Comparison of ENCODE assay signal across 8 cellular contexts in the genomic region with DNA sequence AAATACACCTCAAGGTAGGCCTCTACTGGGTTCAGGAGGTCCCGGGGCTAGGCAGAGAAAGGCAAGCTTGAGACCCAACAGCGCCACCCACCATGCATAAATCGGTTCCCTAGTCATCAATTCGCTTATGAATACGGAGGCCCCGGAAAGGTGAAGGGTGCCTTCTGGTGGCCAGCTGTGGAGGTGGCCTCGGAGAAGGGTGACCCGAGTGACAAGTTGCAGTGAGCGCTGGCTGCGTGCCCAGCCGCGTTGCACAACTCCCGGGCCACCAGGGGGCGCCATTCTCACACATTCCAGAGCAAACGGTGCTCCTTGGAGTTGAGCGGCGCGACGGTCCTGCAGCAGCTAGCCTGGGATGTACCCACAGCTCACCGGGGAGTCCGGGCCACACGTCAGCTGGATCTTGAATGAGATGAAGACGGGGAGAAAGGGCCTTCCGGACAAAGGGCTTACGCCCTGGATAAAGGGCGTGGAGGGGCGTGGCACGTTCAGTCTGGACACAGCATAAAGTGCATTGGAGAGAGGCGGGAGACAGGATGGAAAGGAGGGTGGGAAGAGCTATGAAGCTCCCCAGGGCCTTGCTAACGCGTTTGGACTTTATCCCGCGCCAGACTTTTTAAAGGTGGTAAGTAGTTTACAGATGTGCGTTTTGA. TPM values are rescaled to one million over a fixed set of nuclear protein-coding genes. Genes with fewer than 3 reads are reported as not detected.
A peak's percentile ranks its signal among the peaks of the same experiment; 100 is the strongest.
DNase-seq lines count a peak whose midpoint lies in the region; ATAC-seq and TF ChIP-seq lines count a peak whose summit lies in the region.

No MANE protein-coding gene starts in this region.

- no peaks in the 10 kb centered on the region for H3K27me3 ChIP-seq in DND-41 (ENCODE audit: insufficient read depth, low read length, poor library complexity)
- no peaks in the 10 kb centered on the region for H3K27me3 ChIP-seq in KMS-11 (ENCODE audit: insufficient read depth, low read depth)

- no peaks in the 10 kb centered on the region for H3K27me3 Mint-ChIP-seq in activated T-cell treated with anti-CD3 and anti-CD28 coated beads, Interleukin-2, amount 50 U/mL, for 4 hours (ENCODE audit: low read depth)
- H3K27me3 Mint-ChIP-seq in natural killer cell treated with Interleukin-12 subunit alpha and Interleukin-12 subunit beta and Interleukin-15 and Interleukin-18, amount 100 ng/mL, for 72 hours, result no peaks in the 10 kb centered on the region

- H2AFZ ChIP-seq in DND-41 (ENCODE audit: low read depth, low read length) (peak overlapping the region; percentile 95), KMS-11 (ENCODE audit: low read depth) (peak overlapping the region; percentile 99)

- H3K36me3 ChIP-seq in DND-41 (ENCODE audit: insufficient read depth, low read length) (no peaks in the 10 kb centered on the region), KMS-11 (ENCODE audit: insufficient read depth) (no peaks in the 10 kb centered on the region)

- no peaks in the 10 kb centered on the region for H3K36me3 Mint-ChIP-seq in activated T-cell treated with anti-CD3 and anti-CD28 coated beads, Interleukin-2, amount 50 U/mL, for 4 hours (ENCODE audit: insufficient read depth)
- no peaks in the 10 kb centered on the region for H3K36me3 Mint-ChIP-seq in natural killer cell treated with Interleukin-12 subunit alpha and Interleukin-12 subunit beta and Interleukin-15 and Interleukin-18, amount 100 ng/mL, for 72 hours

- H3K9me3 Mint-ChIP-seq in activated T-cell treated with anti-CD3 and anti-CD28 coated beads, Interleukin-2, amount 50 U/mL, for 4 hours, result no peaks in the 10 kb centered on the region
- H3K9me3 Mint-ChIP-seq in natural killer cell treated with Interleukin-12 subunit alpha and Interleukin-12 subunit beta and Interleukin-15 and Interleukin-18, amount 100 ng/mL, for 72 hours, result no peaks in the 10 kb centered on the region

- H3K9me3 ChIP-seq in DND-41 (ENCODE audit: insufficient read depth, low read length, severe bottlenecking), result no peaks in the 10 kb centered on the region

- peak; percentile 81 for ATAC-seq in DND-41 (ENCODE audit: insufficient read depth, low read depth)
- peak; percentile 84 for ATAC-seq in GM21786 (IDR thresholded peaks at IDR 0.05; ENCODE audit: unreplicated experiment)
- ATAC-seq in activated T-cell treated with anti-CD3 and anti-CD28 coated beads, Interleukin-2, amount 50 U/mL, for 4 hours, result peak; percentile 81 to 83
- ATAC-seq in natural killer cell treated with Interleukin-12 subunit alpha and Interleukin-12 subunit beta and Interleukin-15 and Interleukin-18, amount 100 ng/mL, for 72 hours, result peak; percentile 93 to 95
- peak; percentile 86 for ATAC-seq in stimulated activated naive CD8-positive, alpha-beta T cell treated with anti-CD3 and anti-CD28 coated beads, Interleukin-15, Interleukin-2, amounts not matched to agents 100 U/mL and 50 U/mL, for 24 hours

- H3K4me1 Mint-ChIP-seq in activated T-cell treated with anti-CD3 and anti-CD28 coated beads, Interleukin-2, amount 50 U/mL, for 4 hours (ENCODE audit: low read depth), result peaks cover 41% of the 10 kb centered on the region
- peaks cover 28 to 34% of the 10 kb centered on the region in 2 donors for H3K4me1 Mint-ChIP-seq in natural killer cell treated with Interleukin-12 subunit alpha and Interleukin-12 subunit beta and Interleukin-15 and Interleukin-18, amount 100 ng/mL, for 72 hours (ENCODE audit: low read depth in 2 of 2)

- H3K9ac ChIP-seq in DND-41 (ENCODE audit: low read depth, low read length) (no peak overlapping the region), KMS-11 (peak overlapping the region; percentile 61)

- H3K27ac ChIP-seq in DND-41 (ENCODE audit: low read length), result no peak overlapping the region
- H3K27ac ChIP-seq in KMS-11, result peak overlapping the region; percentile 67

- TF ChIP-seq CTCF in DND-41 (IDR thresholded peaks at IDR 0.05; ENCODE audit: borderline replicate concordance, extremely low read depth, low read length, poor library complexity, severe bottlenecking), result peak; percentile 89
- TF ChIP-seq CTCF in KMS-11 (conservative IDR thresholded peaks at IDR 0.05; ENCODE audit: low read depth, low read length), result peak; percentile 99

- H3K27ac Mint-ChIP-seq in natural killer cell treated with Interleukin-12 subunit alpha and Interleukin-12 subunit beta and Interleukin-15 and Interleukin-18, amount 100 ng/mL, for 72 hours, result peak overlapping the region; percentile 83 to 87

- peak overlapping the region; percentile 91 for H3K4me3 Mint-ChIP-seq in activated T-cell treated with anti-CD3 and anti-CD28 coated beads, Interleukin-2, amount 50 U/mL, for 4 hours
- peak overlapping the region; percentile 99 for H3K4me3 Mint-ChIP-seq in natural killer cell treated with Interleukin-12 subunit alpha and Interleukin-12 subunit beta and Interleukin-15 and Interleukin-18, amount 100 ng/mL, for 72 hours

- H3K4me1 ChIP-seq in DND-41 (ENCODE audit: insufficient read depth, low read length) (peaks cover 15% of the 10 kb centered on the region), KMS-11 (ENCODE audit: low read depth, poor library complexity, severe bottlenecking) (peaks cover 38% of the 10 kb centered on the region)

- DNase-seq in DND-41 (peak; percentile 87), fibroblast of gingiva (ENCODE audit: low read depth) (peak; percentile 87)
- peak; percentile 99 for DNase-seq in activated T-cell treated with anti-CD3 and anti-CD28 coated beads, Interleukin-2, amount 50 U/mL, for 4 hours
- DNase-seq in natural killer cell treated with Interleukin-12 subunit alpha and Interleukin-12 subunit beta and Interleukin-15 and Interleukin-18, amount 100 ng/mL, for 72 hours (ENCODE audit: low spot score), result peak; percentile 93
- peak; percentile 99 for DNase-seq in stimulated activated naive CD8-positive, alpha-beta T cell treated with anti-CD3 and anti-CD28 coated beads, Interleukin-15, Interleukin-2, amounts not matched to agents 100 U/mL and 50 U/mL, for 24 hours

- H4K20me1 ChIP-seq in DND-41 (ENCODE audit: insufficient read depth, low read length) (no peaks in the 10 kb centered on the region), KMS-11 (ENCODE audit: insufficient read depth) (no peaks in the 10 kb centered on the region)

- H3K4me3 ChIP-seq in DND-41 (ENCODE audit: low read depth in 1 of 2, low read length in 2 of 2) (peak overlapping the region in 1 of 2 experiments; percentile 34; a peak in 2 of 4 replicates), KMS-11 (IDR thresholded peaks at IDR 0.05; ENCODE audit: insufficient read depth, low read depth, low read length) (peak overlapping the region; percentile 99)

- no peaks in the 10 kb centered on the region for H3K79me2 ChIP-seq in DND-41 (ENCODE audit: insufficient read depth, low read length)
- no peaks in the 10 kb centered on the region for H3K79me2 ChIP-seq in KMS-11 (ENCODE audit: insufficient read depth, low read depth)

- H3K4me2 ChIP-seq in DND-41 (ENCODE audit: insufficient read depth, low read length), result peak overlapping the region; percentile 84; the same call in 1 of the 2 replicates
- H3K4me2 ChIP-seq in KMS-11, result peak overlapping the region; percentile 85

TF ChIP-seq in PFSK-1, 5 proteins besides CTCF, POLR2A, EP300 and RAD21 (continues in another document):
- peak; percentile 96 for TF ChIP-seq FOXP2 (optimal IDR thresholded peaks at IDR 0.05; ENCODE audit: borderline replicate concordance, extremely low read depth, extremely low read length, insufficient read depth)
- TF ChIP-seq POLR2AphosphoS5 (IDR thresholded peaks at IDR 0.05; ENCODE audit: low read depth, low read length), result 0 out of 2 replicates have a peak, but pooled peaks have one; percentile 31
- no peak for TF ChIP-seq TAF1 (IDR thresholded peaks at IDR 0.05; ENCODE audit: borderline replicate concordance, insufficient read depth, low read length)
- TF ChIP-seq, protein P1, sequence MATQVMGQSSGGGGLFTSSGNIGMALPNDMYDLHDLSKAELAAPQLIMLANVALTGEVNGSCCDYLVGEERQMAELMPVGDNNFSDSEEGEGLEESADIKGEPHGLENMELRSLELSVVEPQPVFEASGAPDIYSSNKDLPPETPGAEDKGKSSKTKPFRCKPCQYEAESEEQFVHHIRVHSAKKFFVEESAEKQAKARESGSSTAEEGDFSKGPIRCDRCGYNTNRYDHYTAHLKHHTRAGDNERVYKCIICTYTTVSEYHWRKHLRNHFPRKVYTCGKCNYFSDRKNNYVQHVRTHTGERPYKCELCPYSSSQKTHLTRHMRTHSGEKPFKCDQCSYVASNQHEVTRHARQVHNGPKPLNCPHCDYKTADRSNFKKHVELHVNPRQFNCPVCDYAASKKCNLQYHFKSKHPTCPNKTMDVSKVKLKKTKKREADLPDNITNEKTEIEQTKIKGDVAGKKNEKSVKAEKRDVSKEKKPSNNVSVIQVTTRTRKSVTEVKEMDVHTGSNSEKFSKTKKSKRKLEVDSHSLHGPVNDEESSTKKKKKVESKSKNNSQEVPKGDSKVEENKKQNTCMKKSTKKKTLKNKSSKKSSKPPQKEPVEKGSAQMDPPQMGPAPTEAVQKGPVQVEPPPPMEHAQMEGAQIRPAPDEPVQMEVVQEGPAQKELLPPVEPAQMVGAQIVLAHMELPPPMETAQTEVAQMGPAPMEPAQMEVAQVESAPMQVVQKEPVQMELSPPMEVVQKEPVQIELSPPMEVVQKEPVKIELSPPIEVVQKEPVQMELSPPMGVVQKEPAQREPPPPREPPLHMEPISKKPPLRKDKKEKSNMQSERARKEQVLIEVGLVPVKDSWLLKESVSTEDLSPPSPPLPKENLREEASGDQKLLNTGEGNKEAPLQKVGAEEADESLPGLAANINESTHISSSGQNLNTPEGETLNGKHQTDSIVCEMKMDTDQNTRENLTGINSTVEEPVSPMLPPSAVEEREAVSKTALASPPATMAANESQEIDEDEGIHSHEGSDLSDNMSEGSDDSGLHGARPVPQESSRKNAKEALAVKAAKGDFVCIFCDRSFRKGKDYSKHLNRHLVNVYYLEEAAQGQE (IDR thresholded peaks at IDR 0.05; ENCODE audit: insufficient read depth in 1 of 2, low read depth in 2 of 2, low read length in 2 of 2), result 0 out of 4 replicates have a peak, but pooled peaks of 1 of the 2 experiments have one; percentile 19

RNA-seq across cellular contexts. Expression of a gene that starts 20.4 kb away (rescaled TPM):
- polyA plus RNA-seq in PFSK-1 (2012; ENCODE audit: insufficient read length, low read depth), result 1,406 TPM
- total RNA-seq in activated T-cell treated with anti-CD3 and anti-CD28 coated beads, Interleukin-2, amount 50 U/mL, for 4 hours, result 1,000 to 10,000 TPM; 1,023 to 1,175 (median 1,139) TPM
- total RNA-seq in natural killer cell treated with Interleukin-12 subunit alpha and Interleukin-12 subunit beta and Interleukin-15 and Interleukin-18, amount 100 ng/mL, for 72 hours, result 1,000 to 10,000 TPM; 1,502 to 3,073 TPM

RNA-seq across cellular contexts. Expression of a gene that starts 45.0 kb away (rescaled TPM):
- polyA plus RNA-seq in PFSK-1 (2012; ENCODE audit: insufficient read length, low read depth), result 0.54 TPM
- total RNA-seq in activated T-cell treated with anti-CD3 and anti-CD28 coated beads, Interleukin-2, amount 50 U/mL, for 4 hours, result 10 to 100 TPM; 21.2 to 29.4 (median 22.2) TPM
- 10 to 100 TPM in 1 of 2 donors, 1 to 10 TPM in 1; 6.6 to 18.3 TPM for total RNA-seq in natural killer cell treated with Interleukin-12 subunit alpha and Interleukin-12 subunit beta and Interleukin-15 and Interleukin-18, amount 100 ng/mL, for 72 hours

RNA-seq across cellular contexts. Expression of a gene that starts 45.1 kb away (rescaled TPM):
- polyA plus RNA-seq in PFSK-1 (2012; ENCODE audit: insufficient read length, low read depth), result 65.8 TPM
- total RNA-seq in activated T-cell treated with anti-CD3 and anti-CD28 coated beads, Interleukin-2, amount 50 U/mL, for 4 hours, result 100 to 1,000 TPM; 131 to 153 (median 137) TPM
- total RNA-seq in natural killer cell treated with Interleukin-12 subunit alpha and Interleukin-12 subunit beta and Interleukin-15 and Interleukin-18, amount 100 ng/mL, for 72 hours, result 100 to 1,000 TPM in 1 of 2 donors, 10 to 100 TPM in 1; 96.1 to 117 TPM
